ENCODE assay signal across 15 cellular contexts in genomic region chr21:45356251-45356650, GRCh38. TPM values are rescaled to one million over a fixed set of nuclear protein-coding genes. Genes with fewer than 3 reads are reported as not detected.
A peak's percentile ranks its signal among the peaks of the same experiment; 100 is the strongest.
DNase-seq lines count a peak whose midpoint lies in the region; ATAC-seq, FAIRE-seq and TF ChIP-seq lines count a peak whose summit lies in the region.
"Had no signal": no experiment of that assay in that cellular context is flagged by ENCODE, and none has a peak within 500 bp of the region (broad histone marks: within the 10 kb centered on the region; RNA-seq: fewer than 3 reads in every experiment).

No MANE protein-coding gene starts in this region.

- H3K79me2 ChIP-seq in SK-N-SH (ENCODE audit: insufficient read depth): no peaks in the 10 kb centered on the region
- no peaks in the 10 kb centered on the region for H3K79me2 ChIP-seq in K562 (ENCODE audit: control insufficient read depth, insufficient read depth, low read length)

- H3K36me3 ChIP-seq in SK-N-SH (replicated peaks in 1 of 2; ENCODE audit: control insufficient read depth in 1 of 2, insufficient read depth in 2 of 2, low read length in 1 of 2): no peaks in the 10 kb centered on the region
- H3K36me3 ChIP-seq in K562 (ENCODE audit: control insufficient read depth, insufficient read depth, low read length): no peaks in the 10 kb centered on the region
- H3K36me3 ChIP-seq in kidney (ENCODE audit: control insufficient read depth in 1 of 2, insufficient read depth in 2 of 2, low read length in 2 of 2): no peaks in the 10 kb centered on the region
- H3K36me3 ChIP-seq in tibial nerve: no peaks in the 10 kb centered on the region
- H3K36me3 ChIP-seq: cardiac muscle cell had no signal

- H3K4me2 ChIP-seq in SK-N-SH: no peak overlapping the region
- H3K4me2 ChIP-seq in K562 (ENCODE audit: insufficient read depth, low read length): peak overlapping the region; percentile 40; the same call in 1 of the 2 replicates

- H3K4me3 ChIP-seq in SK-N-SH (ENCODE audit: low read depth in 2 of 2, low read length in 1 of 2) (no peak overlapping the region), K562 (no peak overlapping the region), kidney (ENCODE audit: low read length in 2 of 2) (no peak overlapping the region), tibial nerve (no peak overlapping the region)
- H3K4me3 ChIP-seq: cardiac muscle cell had no signal

- no peaks in the 10 kb centered on the region for H3K9me2 ChIP-seq in SK-N-SH

- FAIRE-seq in K562 (lab: Jason Lieb, UNC) (no peak), kidney (lab: Jason Lieb, UNC) (no peak)
- FAIRE-seq: RCC 7860 had no signal

- no TSS peak for BruUV-seq in K562 (replicated peaks; lab: Mats Ljungman, UMichigan)

- WGBS in SK-N-SH (ENCODE audit: low lambda C conversion rate): 87% methylated on average over 10 of the region's 10 CpGs
- 3% methylated on average over 10 of the region's 10 CpGs for WGBS in K562 (ENCODE audit: insufficient coverage, low coverage, missing lambda C conversion rate)
- WGBS in tibial nerve, 2 donors: 88 to 90% methylated on average over 10 of the region's 10 CpGs

- in situ Hi-C loops in K562 (cut with MboI): no loop called here

- ATAC-seq in SK-N-SH treated with all-trans-retinoic acid at 6 μM for 48 hours: no peak
- peak; percentile 22; the same call in 1 of the 3 replicates for ATAC-seq in K562
- ATAC-seq in esophagus mucosa: no peak

- POLR2A ChIA-PET in SK-N-SH (lab: Yijun Ruan, JAX) (no interaction called here), K562 (lab: Yijun Ruan, JAX) (interaction anchor here (1.0 kb wide), 1 partner anchor 27 kb away, joined by 3 read pairs; no protein-coding TSS in a partner anchor)

- H4K20me1 ChIP-seq in SK-N-SH (ENCODE audit: insufficient read depth) (no peaks in the 10 kb centered on the region), K562 (replicated peaks; ENCODE audit: control insufficient read depth, insufficient read depth, low read length) (peaks cover 8% of the 10 kb centered on the region; the same call in 1 of the 2 replicates)

- CTCF ChIA-PET in SK-N-SH (lab: Yijun Ruan, JAX): no interaction called here
- CTCF ChIA-PET in K562 (lab: Yijun Ruan, JAX; ENCODE audit: low intra/inter-chr PET ratio): interaction anchor here (0.6 to 1.6 kb wide), 2 partner anchors 83 to 418 kb away, joined by 5 to 8 read pairs; no protein-coding TSS in a partner anchor

- TF ChIP-seq EP300 in SK-N-SH (IDR thresholded peaks at IDR 0.05; ENCODE audit: borderline replicate concordance in 1 of 2, low read depth in 1 of 2, low read length in 1 of 2) (no peak), K562 (IDR thresholded peaks at IDR 0.05; ENCODE audit: low read length) (no peak), tibial nerve (IDR thresholded peaks at IDR 0.05) (no peak)

- DNase-seq in SK-N-SH (no peak), K562 (ENCODE audit: extremely low read depth in 1 of 4, low spot score in 3 of 4) (peak in 2 of 4 experiments; percentile 40 to 50), kidney (peak; percentile 26), tibial nerve (ENCODE audit: low spot score in 2 of 2) (no peak), inferior parietal cortex (ENCODE audit: extremely low spot score) (no peak), Ammon's horn (ENCODE audit: low spot score) (no peak)
- DNase-seq: activated CD4-positive, alpha-beta T cell treated with anti-CD3 and anti-CD28 coated beads, Interleukin-2, amount 50 U/mL, for 4 hours; activated gamma-delta T cell; COR-L47; immature natural killer cell; NCI-H1048 had no signal

- TF ChIP-seq CTCF in SK-N-SH (IDR thresholded peaks at IDR 0.05): peak; percentile 39
- TF ChIP-seq CTCF in K562 (IDR thresholded peaks at IDR 0.05 in 2 of 3, conservative IDR thresholded peaks at IDR 0.05 in 1 of 3; ENCODE audit: insufficient read depth in 2 of 3, low read depth in 1 of 3, low read length in 3 of 3): peak; percentile 51 to 87 (median 56); a peak in 4 of 6 replicates
- no peak for TF ChIP-seq CTCF in kidney (IDR thresholded peaks at IDR 0.05; ENCODE audit: borderline replicate concordance, extremely low read depth, insufficient read depth)
- TF ChIP-seq CTCF in tibial nerve (IDR thresholded peaks at IDR 0.05): no peak

- H3K9me1 ChIP-seq in K562 (ENCODE audit: control insufficient read depth, insufficient read depth, low read length): no peaks in the 10 kb centered on the region

- H3K27me3 ChIP-seq in SK-N-SH (ENCODE audit: insufficient read depth) (no peaks in the 10 kb centered on the region), K562 (ENCODE audit: control insufficient read depth in 2 of 2, insufficient read depth in 2 of 2, low read length in 2 of 2) (peaks cover 11 to 42% of the 10 kb centered on the region in 2 experiments), tibial nerve (no peaks in the 10 kb centered on the region)
- H3K27me3 ChIP-seq: cardiac muscle cell had no signal

- H3F3A ChIP-seq in SK-N-SH (replicated peaks; ENCODE audit: insufficient read depth): no peaks in the 10 kb centered on the region

- no peak overlapping the region for H3K27ac ChIP-seq in SK-N-SH (ENCODE audit: low read depth in 2 of 2, low read length in 1 of 2)
- no peak overlapping the region for H3K27ac ChIP-seq in K562 (ENCODE audit: extremely low read depth, low read depth, low read length)
- H3K27ac ChIP-seq in kidney (ENCODE audit: low read depth in 2 of 2, low read length in 2 of 2): peak overlapping the region; percentile 79 to 81
- H3K27ac ChIP-seq in tibial nerve: peak overlapping the region; percentile 3 to 83 (median 66)
- H3K27ac ChIP-seq: cardiac muscle cell had no signal

- peaks cover 0 to 39% of the 10 kb centered on the region in 2 experiments; a peak in 1 of 4 replicates for H3K4me1 ChIP-seq in SK-N-SH (ENCODE audit: control insufficient read depth in 1 of 2, insufficient read depth in 2 of 2, low read depth in 1 of 2, low read length in 1 of 2)
- H3K4me1 ChIP-seq in K562 (replicated peaks in 1 of 2; ENCODE audit: control insufficient read depth in 2 of 2, insufficient read depth in 2 of 2, low read length in 2 of 2): peaks cover 28 to 64% of the 10 kb centered on the region in 2 experiments; a peak in 4 of 5 replicates
- peaks cover 0 to 10% of the 10 kb centered on the region in 2 donors for H3K4me1 ChIP-seq in kidney (ENCODE audit: control insufficient read depth in 1 of 2, insufficient read depth in 1 of 2, low read depth in 1 of 2, low read length in 2 of 2)
- peaks cover 0 to 43% (median 10%) of the 10 kb centered on the region in 4 donors for H3K4me1 ChIP-seq in tibial nerve

- TF ChIP-seq RAD21 in SK-N-SH (IDR thresholded peaks at IDR 0.05; ENCODE audit: low read length) (no peak), K562 (CRISPR knock-in tag; conservative IDR thresholded peaks at IDR 0.05 in 1 of 2, IDR thresholded peaks at IDR 0.05 in 1 of 2) (peak in 1 of 2 experiments; percentile 40; a peak in 2 of 4 replicates)

- H3K9ac ChIP-seq in SK-N-SH: no peak overlapping the region
- H3K9ac ChIP-seq in K562 (ENCODE audit: insufficient read depth in 1 of 2, low read depth in 2 of 2, low read length in 2 of 2): no peak overlapping the region
- no peak overlapping the region for H3K9ac ChIP-seq in kidney (ENCODE audit: low read length in 2 of 2)

- intact Hi-C loops in K562 (cut with micrococcal nuclease): loop anchor here (1.0 to 5.0 kb wide), 2 partner anchors 59 to 83 kb away; no protein-coding TSS in a partner anchor
- intact Hi-C loops in kidney (cut with DNase I): no loop called here

- H3K9me3 ChIP-seq in SK-N-SH (no peaks in the 10 kb centered on the region), K562 (replicated peaks; ENCODE audit: control insufficient read depth, insufficient read depth, low read depth, low read length) (no peaks in the 10 kb centered on the region), kidney (ENCODE audit: control insufficient read depth in 1 of 2, low read length in 2 of 2) (no peaks in the 10 kb centered on the region), tibial nerve (no peaks in the 10 kb centered on the region)

- TF ChIP-seq POLR2A in K562 (conservative IDR thresholded peaks at IDR 0.05) (no peak), tibial nerve (IDR thresholded peaks at IDR 0.05) (no peak)

- H2AFZ ChIP-seq in SK-N-SH (ENCODE audit: low read depth) (no peak overlapping the region), K562 (ENCODE audit: low read depth, low read length) (no peak overlapping the region)

TF ChIP-seq in K562, 482 proteins besides CTCF, POLR2A, EP300 and RAD21 (continues in another document):
- peak; percentile 32; the same call in 1 of the 2 replicates for TF ChIP-seq MAX (CRISPR knock-in tag; IDR thresholded peaks at IDR 0.05)

RNA-seq across cellular contexts. Expression of gene COL18A1, which starts 48.7 kb away (rescaled TPM):
- 93.6 and 118 TPM in 2 replicates for polyA plus RNA-seq in SK-N-SH (2012; rRNA removed)
- 51.8 and 89.1 TPM in 2 replicates for polyA plus RNA-seq in SK-N-SH (2012; cell fraction: cytosol; rRNA removed)
- polyA plus RNA-seq in SK-N-SH (2012; cell fraction: nucleus; rRNA removed): 287 and 525 TPM in 2 replicates
- total RNA-seq in K562 (2011; cell fraction: chromatin; rRNA removed; ENCODE audit: low replicate concordance): 18.2 and 47.1 TPM in 2 replicates
- total RNA-seq in K562 (2011; cell fraction: nucleolus; rRNA removed): 42.8 and 53.0 TPM in 2 replicates
- total RNA-seq in K562 (2011; cell fraction: nucleoplasm; rRNA removed): 26.1 and 28.1 TPM in 2 replicates
- 12.0 and 16.1 TPM in 2 replicates for total RNA-seq in K562 (2014; rRNA removed)
- 0.54 and 1.1 TPM in 2 replicates for total RNA-seq in K562 (2014; rRNA removed; fragmentation: Illumina TruSeq; extraction: Trizol)
- total RNA-seq in K562 (2015; rRNA removed; fragmentation: Illumina TruSeq; extraction: Trizol): 1.6 and 2.3 TPM in 2 replicates
- 16.1 and 16.4 TPM in 2 replicates for total RNA-seq in K562 (2021)
- 4.9 and 16.8 TPM in 2 replicates for polyA plus RNA-seq in K562 (2011; rRNA removed)
- 23.2 and 39.2 TPM in 2 replicates for polyA plus RNA-seq in K562 (2011; cell fraction: cytosol; rRNA removed)
- 67.4 and 83.8 TPM in 2 replicates for polyA plus RNA-seq in K562 (2011; cell fraction: nucleus; rRNA removed)
- 6.2 and 11.5 TPM in 2 replicates for polyA plus RNA-seq in K562 (2012)
- 2.0 and 5.5 TPM in 2 replicates for polyA plus RNA-seq in K562 (2014; fragmentation: Illumina TruSeq; extraction: Trizol)
- under 1 TPM; 0.14 to 0.25 TPM for polyA plus RNA-seq in K562 (2014; fragmentation: Nextera tagmentation; extraction: Ambion mirVana)
- 7.8 and 11.8 TPM in 2 replicates for polyA plus RNA-seq in K562 (2014; rRNA removed)
- polyA minus RNA-seq in K562 (2011; rRNA and poly(A)+ RNA removed): 2.9 and 3.3 TPM in 2 replicates
- 11.5 and 49.2 TPM in 2 replicates for polyA minus RNA-seq in K562 (2011; cell fraction: cytosol; rRNA and poly(A)+ RNA removed)
- 11.6 and 22.0 TPM in 2 replicates for polyA minus RNA-seq in K562 (2011; cell fraction: nucleus; rRNA and poly(A)+ RNA removed)
- total RNA-seq in kidney: 316 TPM
- 150 TPM for polyA plus RNA-seq in kidney (ENCODE audit: insufficient read depth, low read depth, low replicate concordance)
- total RNA-seq in tibial nerve: 100 to 1,000 TPM; 124 to 224 (median 173) TPM
- 26.7 TPM for total RNA-seq in esophagus mucosa

Comparison
In these comparisons a context has a peak if more than half of its experiments do, and no peak if none do; other contexts are left out.
1. H3K27ac ChIP-seq: peak in kidney (2 of 2) and tibial nerve (4 of 4); none in SK-N-SH (0 of 2) and K562 (single experiment).
2. CTCF ChIP-seq: peak in SK-N-SH (single experiment) and K562 (3 of 3); none in kidney (single experiment) and tibial nerve (0 of 5).
3. Of the 27 proteins assayed by ChIP-seq in both K562 and SK-N-SH: peak only in K562: MAX; only in SK-N-SH: none; in both: CTCF; in neither: 23; mixed calls (peak in some experiments, not most) for 2.